Comparison of ENCODE assay signal across 12 cellular contexts in the genomic region with DNA sequence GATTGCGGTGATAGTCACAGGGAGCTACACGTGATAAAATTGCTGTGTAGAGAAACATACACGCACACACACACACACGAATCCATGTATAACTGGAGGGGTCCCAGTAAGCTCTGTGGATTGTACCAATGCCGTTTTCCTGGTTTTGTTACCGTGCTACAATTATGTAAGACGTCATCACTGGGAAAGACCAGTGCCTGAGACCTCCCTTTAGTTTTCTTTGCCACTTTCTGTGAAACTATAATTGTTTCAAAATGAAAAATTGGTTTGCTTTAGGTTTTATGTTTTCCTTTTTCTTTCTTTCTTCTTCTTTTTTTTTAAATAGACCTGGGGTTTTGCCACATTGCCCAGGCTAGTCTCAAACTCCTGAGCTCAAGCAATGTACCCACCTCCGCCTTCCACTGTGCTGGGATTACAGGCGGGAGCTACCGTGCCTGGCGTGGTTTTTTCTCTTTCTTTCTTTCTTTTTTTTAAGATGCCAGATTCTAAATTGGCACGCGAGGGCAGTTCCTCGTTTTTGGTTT. TPM values are rescaled to one million over a fixed set of nuclear protein-coding genes. Genes with fewer than 3 reads are reported as not detected.
DNase-seq lines count a peak whose midpoint lies in the region; ATAC-seq and TF ChIP-seq lines count a peak whose summit lies in the region.
"Had no signal": no experiment of that assay in that cellular context is flagged by ENCODE, and none has a peak within 500 bp of the region (broad histone marks: within the 10 kb centered on the region; RNA-seq: fewer than 3 reads in every experiment).

No MANE protein-coding gene starts in this region.

- H3K4me1 Mint-ChIP-seq in activated naive CD8-positive, alpha-beta T cell treated with anti-CD3 and anti-CD28 coated beads, Interleukin-2, amount 10 ng/mL, durations not matched to agents 7 days and 5 days: peaks cover 62% of the 10 kb centered on the region
- peaks cover 27 to 57% of the 10 kb centered on the region in 2 donors for H3K4me1 Mint-ChIP-seq in natural killer cell

- no peak overlapping the region for H3K27ac ChIP-seq in HUES64 (ENCODE audit: low read depth, low read length)
- H3K27ac ChIP-seq: heart left ventricle, KMS-11 had no signal

- ATAC-seq in activated naive CD8-positive, alpha-beta T cell treated with anti-CD3 and anti-CD28 coated beads, Interleukin-2, amount 10 ng/mL, durations not matched to agents 7 days and 5 days (ENCODE audit: low read depth): no peak
- ATAC-seq in natural killer cell (no peak), HG02571 (IDR thresholded peaks at IDR 0.05; ENCODE audit: unreplicated experiment) (no peak)

- H3K9ac ChIP-seq in ES-I3 (ENCODE audit: low read depth, low read length) (peak overlapping the region; percentile 68), HUES64 (ENCODE audit: low read depth, low read length) (no peak overlapping the region)
- H3K9ac ChIP-seq: KMS-11 had no signal

- no peaks in the 10 kb centered on the region for H3K36me3 ChIP-seq in ES-I3 (ENCODE audit: insufficient read depth, low read length)
- H3K36me3 ChIP-seq in HUES64 (ENCODE audit: insufficient read depth, low read length): no peaks in the 10 kb centered on the region
- H3K36me3 ChIP-seq: heart left ventricle had no signal

- TF ChIP-seq CTCF in natural killer cell (IDR thresholded peaks at IDR 0.05): no peak

- peak overlapping the region; percentile 83 for H3K4me3 Mint-ChIP-seq in activated naive CD8-positive, alpha-beta T cell treated with anti-CD3 and anti-CD28 coated beads, Interleukin-2, amount 10 ng/mL, durations not matched to agents 7 days and 5 days
- peak overlapping the region; percentile 7 for H3K4me3 Mint-ChIP-seq in natural killer cell

- H3K9me3 ChIP-seq in ES-I3 (ENCODE audit: control insufficient read depth, insufficient read depth, low read length): no peaks in the 10 kb centered on the region
- no peaks in the 10 kb centered on the region for H3K9me3 ChIP-seq in HUES64 (ENCODE audit: insufficient read depth, low read depth, low read length)
- H3K9me3 ChIP-seq: heart left ventricle had no signal

- peak overlapping the region; percentile 77 for H3K4me3 ChIP-seq in HUES64 (ENCODE audit: low read length)
- H3K4me3 ChIP-seq: heart left ventricle had no signal

- H3K36me3 Mint-ChIP-seq in activated naive CD8-positive, alpha-beta T cell treated with anti-CD3 and anti-CD28 coated beads, Interleukin-2, amount 10 ng/mL, durations not matched to agents 7 days and 5 days: no peaks in the 10 kb centered on the region
- peaks cover 7% of the 10 kb centered on the region for H3K36me3 Mint-ChIP-seq in natural killer cell

- intact Hi-C loops in natural killer cell (cut with micrococcal nuclease): no loop called here

- no peaks in the 10 kb centered on the region for H3K9me3 Mint-ChIP-seq in activated naive CD8-positive, alpha-beta T cell treated with anti-CD3 and anti-CD28 coated beads, Interleukin-2, amount 10 ng/mL, durations not matched to agents 7 days and 5 days
- H3K9me3 Mint-ChIP-seq in natural killer cell: no peaks in the 10 kb centered on the region

- H3K27ac Mint-ChIP-seq in activated naive CD8-positive, alpha-beta T cell treated with anti-CD3 and anti-CD28 coated beads, Interleukin-2, amount 10 ng/mL, durations not matched to agents 7 days and 5 days: no peak overlapping the region
- H3K27ac Mint-ChIP-seq in natural killer cell: peak overlapping the region in 1 of 2 donors; percentile 85

- POLR2A ChIA-PET in activated naive CD8-positive, alpha-beta T cell treated with anti-CD3 and anti-CD28 coated beads, Interleukin-2, amount 10 ng/mL, durations not matched to agents 7 days and 5 days (lab: Charles Lee): interaction anchor here (1.0 kb wide), 2 partner anchors 15 to 49 kb away, joined by 3 read pairs; no protein-coding TSS in a partner anchor

- H3K4me1 ChIP-seq in ES-I3 (ENCODE audit: insufficient read depth, low read length): no peaks in the 10 kb centered on the region
- H3K4me1 ChIP-seq in HUES64 (ENCODE audit: insufficient read depth, low read length): no peaks in the 10 kb centered on the region; the same call in 1 of the 2 replicates

- peaks cover 18% of the 10 kb centered on the region for H3K27me3 Mint-ChIP-seq in activated naive CD8-positive, alpha-beta T cell treated with anti-CD3 and anti-CD28 coated beads, Interleukin-2, amount 10 ng/mL, durations not matched to agents 7 days and 5 days
- H3K27me3 Mint-ChIP-seq in natural killer cell (ENCODE audit: low read depth in 2 of 2): peaks cover 53 to 78% of the 10 kb centered on the region in 2 donors

- peaks cover 62% of the 10 kb centered on the region for H3K27me3 ChIP-seq in HUES64 (ENCODE audit: insufficient read depth, low read length)

- DNase-seq in activated naive CD8-positive, alpha-beta T cell treated with anti-CD3 and anti-CD28 coated beads, Interleukin-2, amount 10 ng/mL, durations not matched to agents 7 days and 5 days: no peak
- no peak for DNase-seq in natural killer cell
- DNase-seq in OCI-M2 (lab: John Stamatoyannopoulos, UW; ENCODE audit: unreplicated experiment): no peak
- no peak for DNase-seq in T-helper 9 cell
- DNase-seq: heart left ventricle had no signal

- 34% methylated on average over 11 of the region's 14 CpGs for WGBS in HUES64

RNA-seq across cellular contexts. Expression of gene OR2V2, which starts 21.3 kb away (rescaled TPM):
- polyA plus RNA-seq in HUES64 (2013, experiment 1 of 2): not detected
- polyA plus RNA-seq in HUES64 (2013, experiment 2 of 2): not detected
- total RNA-seq in activated naive CD8-positive, alpha-beta T cell treated with anti-CD3 and anti-CD28 coated beads, Interleukin-2, amount 10 ng/mL, durations not matched to agents 7 days and 5 days: not detected
- not detected for total RNA-seq in natural killer cell
- total RNA-seq: activated CD8-positive, alpha-beta memory T cell treated with anti-CD3 and anti-CD28 coated beads for 36 hours; heart left ventricle; mononuclear cell; skeletal muscle tissue had no signal
- polyA plus RNA-seq: heart left ventricle had no signal

RNA-seq across cellular contexts. Expression of gene TRIM7, which starts 36.3 kb away (rescaled TPM):
- not detected for polyA plus RNA-seq in HUES64 (2013, experiment 1 of 2)
- polyA plus RNA-seq in HUES64 (2013, experiment 2 of 2): 0.25 TPM
- 1 to 10 TPM; 2.5 to 2.6 TPM for total RNA-seq in activated naive CD8-positive, alpha-beta T cell treated with anti-CD3 and anti-CD28 coated beads, Interleukin-2, amount 10 ng/mL, durations not matched to agents 7 days and 5 days
- 1 to 10 TPM in 1 of 3 donors, under 1 TPM in 1, not detected in 1; 0.73 to 1.2 TPM for total RNA-seq in natural killer cell

RNA-seq across cellular contexts. Expression of gene OR2V1, which starts 37.7 kb away (rescaled TPM):
- polyA plus RNA-seq in HUES64 (2013, experiment 1 of 2): not detected
- not detected for polyA plus RNA-seq in HUES64 (2013, experiment 2 of 2)
- total RNA-seq in activated naive CD8-positive, alpha-beta T cell treated with anti-CD3 and anti-CD28 coated beads, Interleukin-2, amount 10 ng/mL, durations not matched to agents 7 days and 5 days: not detected
- not detected for total RNA-seq in natural killer cell
- total RNA-seq: activated CD8-positive, alpha-beta memory T cell treated with anti-CD3 and anti-CD28 coated beads for 36 hours; heart left ventricle; mononuclear cell; skeletal muscle tissue had no signal
- polyA plus RNA-seq: heart left ventricle had no signal

RNA-seq across cellular contexts. Expression of gene TRIM41, which starts 54.4 kb away (rescaled TPM):
- 13.2 TPM for polyA plus RNA-seq in HUES64 (2013, experiment 1 of 2)
- polyA plus RNA-seq in HUES64 (2013, experiment 2 of 2): 12.2 TPM
- total RNA-seq in activated naive CD8-positive, alpha-beta T cell treated with anti-CD3 and anti-CD28 coated beads, Interleukin-2, amount 10 ng/mL, durations not matched to agents 7 days and 5 days: 10 to 100 TPM; 44.5 to 49.7 TPM
- 10 to 100 TPM; 33.4 to 41.6 (median 36.0) TPM for total RNA-seq in natural killer cell
